Comparison of ENCODE assay signal across 11 cellular contexts in genomic region chr11:35598254-35599125, GRCh38. TPM values are rescaled to one million over a fixed set of nuclear protein-coding genes. Genes with fewer than 3 reads are reported as not detected.
DNase-seq lines count a peak whose midpoint lies in the region; ATAC-seq and TF ChIP-seq lines count a peak whose summit lies in the region.
"Had no signal": no experiment of that assay in that cellular context is flagged by ENCODE, and none has a peak within 500 bp of the region (broad histone marks: within the 10 kb centered on the region; RNA-seq: fewer than 3 reads in every experiment).

No MANE protein-coding gene starts in this region.

- in situ Hi-C loops in Panc1 (cut with HindIII; ENCODE audit: low pct_unique_long_range_greater_than_20kb, low sequenced_read_pairs), result no loop called here

- H3K27me3 Mint-ChIP-seq in stimulated activated memory B cell treated with anti-CD40 and anti-IgM and Interleukin-4, amounts not matched to agents 10 μg/mL and 1 μg/mL and 100 μg/mL, for 72 hours, result peaks cover 20% of the 10 kb centered on the region

- no peak for DNase-seq in activated naive CD4-positive, alpha-beta T cell treated with anti-CD3 and anti-CD28 coated beads, Interleukin-2, amount 50 U/mL, for 72 hours (ENCODE audit: low spot score in 2 of 2)
- DNase-seq in activated naive CD4-positive, alpha-beta T cell (lab: John Stamatoyannopoulos, UW), result no peak
- DNase-seq in Panc1 (ENCODE audit: low read depth, low spot score) (no peak), foreskin melanocyte (no peak)
- no peak for DNase-seq in central memory CD4-positive, alpha-beta T cell
- DNase-seq: activated effector memory CD4-positive, alpha-beta T cell treated with anti-CD3 and anti-CD28 coated beads, Interleukin-2, amount 50 U/mL, for 16 hours had no signal

- H3K27me3 ChIP-seq in Panc1 (ENCODE audit: control insufficient read depth, insufficient read depth, low read length), result peaks cover 2% of the 10 kb centered on the region; the same call in 1 of the 2 replicates

- H3K4me1 Mint-ChIP-seq in stimulated activated memory B cell treated with anti-CD40 and anti-IgM and Interleukin-4, amounts not matched to agents 10 μg/mL and 1 μg/mL and 100 μg/mL, for 72 hours, result no peaks in the 10 kb centered on the region

- no peaks in the 10 kb centered on the region for H3K9me3 Mint-ChIP-seq in activated naive CD4-positive, alpha-beta T cell treated with anti-CD3 and anti-CD28 coated beads, Interleukin-2, amount 50 U/mL, for 72 hours
- no peaks in the 10 kb centered on the region for H3K9me3 Mint-ChIP-seq in stimulated activated memory B cell treated with anti-CD40 and anti-IgM and Interleukin-4, amounts not matched to agents 10 μg/mL and 1 μg/mL and 100 μg/mL, for 72 hours

- CTCF ChIA-PET in Panc1 (lab: Charles Lee), result no interaction called here

- BruUV-seq in Panc1 (replicated peaks; lab: Mats Ljungman, UMichigan), result no TSS peak

- H3K36me3 Mint-ChIP-seq in activated naive CD4-positive, alpha-beta T cell treated with anti-CD3 and anti-CD28 coated beads, Interleukin-2, amount 50 U/mL, for 72 hours, result no peaks in the 10 kb centered on the region
- no peaks in the 10 kb centered on the region for H3K36me3 Mint-ChIP-seq in stimulated activated memory B cell treated with anti-CD40 and anti-IgM and Interleukin-4, amounts not matched to agents 10 μg/mL and 1 μg/mL and 100 μg/mL, for 72 hours

- POLR2A ChIA-PET in Panc1 (lab: Charles Lee), result no interaction called here

- TF ChIP-seq CTCF in Panc1 (IDR thresholded peaks at IDR 0.05), result no peak

- no peaks in the 10 kb centered on the region for H3K36me3 ChIP-seq in Panc1 (ENCODE audit: control insufficient read depth, insufficient read depth, low read length)

- H3K4me1 ChIP-seq in Panc1 (ENCODE audit: control insufficient read depth, insufficient read depth, low read length), result no peaks in the 10 kb centered on the region

- H3K27ac ChIP-seq in Panc1 (ENCODE audit: low read length), result no peak overlapping the region
- H3K27ac ChIP-seq: HL-60 had no signal

- H3K4me3 ChIP-seq in Panc1 (ENCODE audit: low read depth in 2 of 2, low read length in 2 of 2), result no peak overlapping the region

- no peak overlapping the region for H3K4me3 Mint-ChIP-seq in stimulated activated memory B cell treated with anti-CD40 and anti-IgM and Interleukin-4, amounts not matched to agents 10 μg/mL and 1 μg/mL and 100 μg/mL, for 72 hours

- peak; percentile 55 to 84 for ATAC-seq in activated naive CD4-positive, alpha-beta T cell treated with anti-CD3 and anti-CD28 coated beads, Interleukin-2, amount 50 U/mL, for 72 hours
- ATAC-seq in HG02642 (IDR thresholded peaks at IDR 0.05; ENCODE audit: poor library complexity, unreplicated experiment), result peak; percentile 82
- peak; percentile 71 for ATAC-seq in Panc1
- ATAC-seq in stimulated activated memory B cell treated with anti-CD40 and anti-IgM and Interleukin-4, amounts not matched to agents 10 μg/mL and 1 μg/mL and 100 μg/mL, for 72 hours, result peak; percentile 45
- ATAC-seq in HG03025 (IDR thresholded peaks at IDR 0.05; ENCODE audit: low FRiP score, unreplicated experiment), result no peak

- intact Hi-C loops in Panc1 (cut with micrococcal nuclease; ENCODE audit: unreplicated experiment), result no loop called here

- peak overlapping the region in 1 of 2 donors; percentile 4 for H3K27ac Mint-ChIP-seq in activated naive CD4-positive, alpha-beta T cell treated with anti-CD3 and anti-CD28 coated beads, Interleukin-2, amount 50 U/mL, for 72 hours
- no peak overlapping the region for H3K27ac Mint-ChIP-seq in stimulated activated memory B cell treated with anti-CD40 and anti-IgM and Interleukin-4, amounts not matched to agents 10 μg/mL and 1 μg/mL and 100 μg/mL, for 72 hours
- H3K27ac Mint-ChIP-seq: progenitor cell of endocrine pancreas had no signal

- no peaks in the 10 kb centered on the region for H3K9me3 ChIP-seq in Panc1 (ENCODE audit: control insufficient read depth, insufficient read depth, low read depth, low read length)

RNA-seq across cellular contexts. Expression of gene FJX1, which starts 19.8 kb away (rescaled TPM):
- total RNA-seq in activated naive CD4-positive, alpha-beta T cell treated with anti-CD3 and anti-CD28 coated beads, Interleukin-2, amount 50 U/mL, for 72 hours, result under 1 TPM in 1 of 2 donors, not detected in 1; 0.91 TPM
- 31.1 TPM for total RNA-seq in Panc1 (2021; ENCODE audit: unreplicated experiment)
- polyA plus RNA-seq in Panc1 (2012; ENCODE audit: insufficient read length), result 21.8 TPM

Comparison
In these comparisons a context has a peak if more than half of its experiments do, and no peak if none do; other contexts are left out.
1. RNA of gene FJX1, which starts 19.8 kb away (total RNA-seq): 31.1 TPM in Panc1 (single experiment); 0.91 TPM in activated naive CD4-positive, alpha-beta T cell treated with anti-CD3 and anti-CD28 coated beads, Interleukin-2, amount 50 U/mL, for 72 hours; every median in the first group is over 10 times any median in the second.